Comparison of ENCODE assay signal across 1 cellular context in genomic region chr4:109185548-109185947, GRCh38.
TF ChIP-seq lines count a peak whose summit lies in the region.

No MANE protein-coding gene starts in this region.

TF ChIP-seq in WTC11, 78 proteins besides CTCF, POLR2A, EP300 and RAD21 (continued from another document):
- no peak for TF ChIP-seq ZNF532 (CRISPR knock-in tag; IDR thresholded peaks at IDR 0.05; ENCODE audit: borderline replicate concordance)
